12 cellular contexts compared by ENCODE assay signal in genomic region chr14:53951661-53952265, GRCh38. TPM values are rescaled to one million over a fixed set of nuclear protein-coding genes. Genes with fewer than 3 reads are reported as not detected.
DNase-seq lines count a peak whose midpoint lies in the region; TF ChIP-seq lines count a peak whose summit lies in the region.
"Had no signal": no experiment of that assay in that cellular context is flagged by ENCODE, and none has a peak within 500 bp of the region (broad histone marks: within the 10 kb centered on the region; RNA-seq: fewer than 3 reads in every experiment).

No MANE protein-coding gene starts in this region.

- no peaks in the 10 kb centered on the region for H3K9me3 ChIP-seq in iPS-15b (ENCODE audit: control insufficient read depth, insufficient read depth, low read length)

- in situ Hi-C loops in astrocyte of the spinal cord (cut with HindIII; ENCODE audit: low sequenced_read_pairs): no loop called here

- no peak overlapping the region for H3K9ac ChIP-seq in iPS-15b (ENCODE audit: low read depth, low read length)

- DNase-seq in H7: peak; percentile 71
- DNase-seq in astrocyte of the spinal cord (ENCODE audit: low read depth, low spot score): peak; percentile 26
- peak; percentile 66 for DNase-seq in retina
- no peak for DNase-seq in GDM1 (lab: John Stamatoyannopoulos, UW)
- no peak for DNase-seq in T-helper 9 cell
- no peak for DNase-seq in SIG-M5 treated with dmso at 0.1 percent for 504 hours (lab: John Stamatoyannopoulos, UW; ENCODE audit: unreplicated experiment)
- no peak for DNase-seq in NCI-H2107 (lab: John Stamatoyannopoulos, UW)
- DNase-seq: CD8-positive, alpha-beta T cell; left colon; NCI-H1694 treated with DMSO at 0.1 percent for 48 hours had no signal

- peaks cover 21% of the 10 kb centered on the region for H3K4me1 ChIP-seq in iPS-15b (ENCODE audit: control insufficient read depth, insufficient read depth, low read length)

- H3K27me3 ChIP-seq in H7 (ENCODE audit: control insufficient read depth, insufficient read depth, low read length): peaks cover 67% of the 10 kb centered on the region
- H3K27me3 ChIP-seq in iPS-15b (ENCODE audit: control insufficient read depth, insufficient read depth, low read length): peaks cover 79% of the 10 kb centered on the region

- TF ChIP-seq CTCF in astrocyte of the spinal cord (IDR thresholded peaks at IDR 0.05; ENCODE audit: low read depth, low read length): no peak

- H3K4me3 ChIP-seq in H7 (ENCODE audit: insufficient read depth, low read depth, low read length): peak overlapping the region; percentile 62
- H3K4me3 ChIP-seq in astrocyte of the spinal cord (ENCODE audit: low read depth, low read length): peak overlapping the region; percentile 67
- H3K4me3 ChIP-seq in iPS-15b (ENCODE audit: low read depth, low read length): peak overlapping the region; percentile 76

- no peaks in the 10 kb centered on the region; the same call in 1 of the 2 replicates for H3K36me3 ChIP-seq in H7 (replicated peaks; ENCODE audit: control insufficient read depth, insufficient read depth, low read length)
- H3K36me3 ChIP-seq in iPS-15b (ENCODE audit: control insufficient read depth, insufficient read depth, low read length): no peaks in the 10 kb centered on the region

RNA-seq across cellular contexts. Expression of gene BMP4, which starts 4.9 kb away (rescaled TPM):
- 20.4 and 22.9 TPM in 2 replicates for total RNA-seq in H7 (2014; rRNA removed; shearing (Covaris generic))
- total RNA-seq: activated CD8-positive, alpha-beta memory T cell treated with anti-CD3 and anti-CD28 coated beads for 36 hours; CD8-positive, alpha-beta T cell had no signal

Comparison
In these comparisons a context has a peak if more than half of its experiments do, and no peak if none do; other contexts are left out.
1. DNase-seq: peak in H7 (single experiment), astrocyte of the spinal cord (single experiment) and retina (single experiment); none in GDM1 (single experiment), T-helper 9 cell (single experiment), SIG-M5 treated with dmso at 0.1 percent for 504 hours (single experiment) and NCI-H2107 (single experiment).
2. Peak in every context shown above with its lines, with median percentiles within 50 percentile points of each other: H3K4me3 ChIP-seq.